1 cellular context compared by ENCODE assay signal in the genomic region with DNA sequence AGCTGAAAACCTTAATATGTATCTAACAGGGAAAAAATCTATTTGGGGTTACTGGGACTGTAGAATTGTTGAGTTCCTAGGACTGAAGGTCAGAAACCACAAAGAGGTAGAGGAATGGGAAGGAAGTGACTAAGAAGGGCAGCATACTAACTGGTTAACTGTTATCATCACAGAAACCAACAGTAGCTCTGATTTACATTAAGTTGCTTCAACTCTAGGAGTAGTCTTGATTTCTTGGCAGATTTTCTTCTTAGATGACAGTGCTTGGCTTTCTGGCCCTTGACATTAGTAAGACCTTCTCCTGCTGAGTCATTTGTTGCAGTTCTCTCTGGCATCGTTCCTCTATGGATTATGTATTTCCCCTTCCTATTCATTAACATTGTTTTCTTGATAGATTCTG.
TF ChIP-seq lines count a peak whose summit lies in the region.

No MANE protein-coding gene starts in this region.

TF ChIP-seq in K562, 482 proteins besides CTCF, POLR2A, EP300 and RAD21 (continued from another document and continues in another):
- TF ChIP-seq, protein P1, sequence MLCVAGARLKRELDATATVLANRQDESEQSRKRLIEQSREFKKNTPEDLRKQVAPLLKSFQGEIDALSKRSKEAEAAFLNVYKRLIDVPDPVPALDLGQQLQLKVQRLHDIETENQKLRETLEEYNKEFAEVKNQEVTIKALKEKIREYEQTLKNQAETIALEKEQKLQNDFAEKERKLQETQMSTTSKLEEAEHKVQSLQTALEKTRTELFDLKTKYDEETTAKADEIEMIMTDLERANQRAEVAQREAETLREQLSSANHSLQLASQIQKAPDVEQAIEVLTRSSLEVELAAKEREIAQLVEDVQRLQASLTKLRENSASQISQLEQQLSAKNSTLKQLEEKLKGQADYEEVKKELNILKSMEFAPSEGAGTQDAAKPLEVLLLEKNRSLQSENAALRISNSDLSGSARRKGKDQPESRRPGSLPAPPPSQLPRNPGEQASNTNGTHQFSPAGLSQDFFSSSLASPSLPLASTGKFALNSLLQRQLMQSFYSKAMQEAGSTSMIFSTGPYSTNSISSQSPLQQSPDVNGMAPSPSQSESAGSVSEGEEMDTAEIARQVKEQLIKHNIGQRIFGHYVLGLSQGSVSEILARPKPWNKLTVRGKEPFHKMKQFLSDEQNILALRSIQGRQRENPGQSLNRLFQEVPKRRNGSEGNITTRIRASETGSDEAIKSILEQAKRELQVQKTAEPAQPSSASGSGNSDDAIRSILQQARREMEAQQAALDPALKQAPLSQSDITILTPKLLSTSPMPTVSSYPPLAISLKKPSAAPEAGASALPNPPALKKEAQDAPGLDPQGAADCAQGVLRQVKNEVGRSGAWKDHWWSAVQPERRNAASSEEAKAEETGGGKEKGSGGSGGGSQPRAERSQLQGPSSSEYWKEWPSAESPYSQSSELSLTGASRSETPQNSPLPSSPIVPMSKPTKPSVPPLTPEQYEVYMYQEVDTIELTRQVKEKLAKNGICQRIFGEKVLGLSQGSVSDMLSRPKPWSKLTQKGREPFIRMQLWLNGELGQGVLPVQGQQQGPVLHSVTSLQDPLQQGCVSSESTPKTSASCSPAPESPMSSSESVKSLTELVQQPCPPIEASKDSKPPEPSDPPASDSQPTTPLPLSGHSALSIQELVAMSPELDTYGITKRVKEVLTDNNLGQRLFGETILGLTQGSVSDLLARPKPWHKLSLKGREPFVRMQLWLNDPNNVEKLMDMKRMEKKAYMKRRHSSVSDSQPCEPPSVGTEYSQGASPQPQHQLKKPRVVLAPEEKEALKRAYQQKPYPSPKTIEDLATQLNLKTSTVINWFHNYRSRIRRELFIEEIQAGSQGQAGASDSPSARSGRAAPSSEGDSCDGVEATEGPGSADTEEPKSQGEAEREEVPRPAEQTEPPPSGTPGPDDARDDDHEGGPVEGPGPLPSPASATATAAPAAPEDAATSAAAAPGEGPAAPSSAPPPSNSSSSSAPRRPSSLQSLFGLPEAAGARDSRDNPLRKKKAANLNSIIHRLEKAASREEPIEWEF (CRISPR knock-in tag; IDR thresholded peaks at IDR 0.05) = no peak
- TF ChIP-seq, protein P2, sequence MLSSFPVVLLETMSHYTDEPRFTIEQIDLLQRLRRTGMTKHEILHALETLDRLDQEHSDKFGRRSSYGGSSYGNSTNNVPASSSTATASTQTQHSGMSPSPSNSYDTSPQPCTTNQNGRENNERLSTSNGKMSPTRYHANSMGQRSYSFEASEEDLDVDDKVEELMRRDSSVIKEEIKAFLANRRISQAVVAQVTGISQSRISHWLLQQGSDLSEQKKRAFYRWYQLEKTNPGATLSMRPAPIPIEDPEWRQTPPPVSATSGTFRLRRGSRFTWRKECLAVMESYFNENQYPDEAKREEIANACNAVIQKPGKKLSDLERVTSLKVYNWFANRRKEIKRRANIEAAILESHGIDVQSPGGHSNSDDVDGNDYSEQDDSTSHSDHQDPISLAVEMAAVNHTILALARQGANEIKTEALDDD (IDR thresholded peaks at IDR 0.05) = peak; percentile 96
- TF ChIP-seq ZNF282 (CRISPR knock-in tag; IDR thresholded peaks at IDR 0.05) (no peak), HMG20A (CRISPR knock-in tag; conservative IDR thresholded peaks at IDR 0.05) (0 out of 2 replicates have a peak, but pooled peaks have one; percentile 40), PYGO2 (tag; IDR thresholded peaks at IDR 0.05) (no peak), ZBTB8A (IDR thresholded peaks at IDR 0.05; ENCODE audit: partially characterized antibody) (no peak), NFE2L1 (tag; IDR thresholded peaks at IDR 0.05; ENCODE audit: borderline replicate concordance, low read depth) (no peak), ETV6 (IDR thresholded peaks at IDR 0.05; ENCODE audit: borderline replicate concordance in 1 of 2, low read depth in 2 of 2, low read length in 1 of 2) (no peak), ETV6 (CRISPR knock-in tag; IDR thresholded peaks at IDR 0.05; ENCODE audit: borderline replicate concordance) (no peak), SMARCA5 (IDR thresholded peaks at IDR 0.05) (no peak), NCOA4 (IDR thresholded peaks at IDR 0.05; ENCODE audit: partially characterized antibody) (no peak), ZFP1 (CRISPR knock-in tag; IDR thresholded peaks at IDR 0.05) (no peak), TAF1 (IDR thresholded peaks at IDR 0.05; ENCODE audit: control insufficient read depth, extremely low read depth, insufficient read depth, low read length, severe bottlenecking) (no peak), CBFA2T3 (IDR thresholded peaks at IDR 0.05) (peak; percentile 75), NFATC3 (IDR thresholded peaks at IDR 0.05) (no peak), MAFF (IDR thresholded peaks at IDR 0.05; ENCODE audit: low read length) (peak; percentile 41; the same call in 1 of the 2 replicates), ZFP36 (IDR thresholded peaks at IDR 0.05; ENCODE audit: low read depth, low read length, partially characterized antibody) (no peak), MCM3 (IDR thresholded peaks at IDR 0.05) (no peak), TEAD4 (IDR thresholded peaks at IDR 0.05; ENCODE audit: low read length) (peak; percentile 48), TEAD4 (CRISPR knock-in tag; IDR thresholded peaks at IDR 0.05; ENCODE audit: borderline replicate concordance) (no peak), IRF2 (CRISPR knock-in tag; IDR thresholded peaks at IDR 0.05) (no peak), RBM17 (IDR thresholded peaks at IDR 0.05; ENCODE audit: borderline replicate concordance, low read depth, low read length) (no peak), PHB (CRISPR knock-in tag; IDR thresholded peaks at IDR 0.05) (no peak), L3MBTL2 (IDR thresholded peaks at IDR 0.05) (no peak), MIER1 (IDR thresholded peaks at IDR 0.05; ENCODE audit: low read depth) (no peak), HOXB6 (CRISPR knock-in tag; IDR thresholded peaks at IDR 0.05; ENCODE audit: borderline replicate concordance) (no peak), DPF2 (IDR thresholded peaks at IDR 0.05) (no peak), NCOA2 (IDR thresholded peaks at IDR 0.05; ENCODE audit: partially characterized antibody in 2 of 2) (no peak), RCOR1 (IDR thresholded peaks at IDR 0.05; ENCODE audit: borderline replicate concordance in 1 of 2, low read depth in 2 of 2, low read length in 2 of 2) (peak; percentile 91 to 98), ZNF707 (CRISPR knock-in tag; conservative IDR thresholded peaks at IDR 0.05) (no peak), HDGF (IDR thresholded peaks at IDR 0.05) (no peak)
- TF ChIP-seq, protein P3, sequence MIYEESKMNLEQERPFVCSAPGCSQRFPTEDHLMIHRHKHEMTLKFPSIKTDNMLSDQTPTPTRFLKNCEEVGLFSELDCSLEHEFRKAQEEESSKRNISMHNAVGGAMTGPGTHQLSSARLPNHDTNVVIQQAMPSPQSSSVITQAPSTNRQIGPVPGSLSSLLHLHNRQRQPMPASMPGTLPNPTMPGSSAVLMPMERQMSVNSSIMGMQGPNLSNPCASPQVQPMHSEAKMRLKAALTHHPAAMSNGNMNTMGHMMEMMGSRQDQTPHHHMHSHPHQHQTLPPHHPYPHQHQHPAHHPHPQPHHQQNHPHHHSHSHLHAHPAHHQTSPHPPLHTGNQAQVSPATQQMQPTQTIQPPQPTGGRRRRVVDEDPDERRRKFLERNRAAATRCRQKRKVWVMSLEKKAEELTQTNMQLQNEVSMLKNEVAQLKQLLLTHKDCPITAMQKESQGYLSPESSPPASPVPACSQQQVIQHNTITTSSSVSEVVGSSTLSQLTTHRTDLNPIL (CRISPR knock-in tag; IDR thresholded peaks at IDR 0.05) = no peak
- TF ChIP-seq, protein P4, sequence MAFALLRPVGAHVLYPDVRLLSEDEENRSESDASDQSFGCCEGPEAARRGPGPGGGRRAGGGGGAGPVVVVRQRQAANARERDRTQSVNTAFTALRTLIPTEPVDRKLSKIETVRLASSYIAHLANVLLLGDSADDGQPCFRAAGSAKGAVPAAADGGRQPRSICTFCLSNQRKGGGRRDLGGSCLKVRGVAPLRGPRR (CRISPR knock-in tag; IDR thresholded peaks at IDR 0.05) = no peak
- TF ChIP-seq, protein P5, sequence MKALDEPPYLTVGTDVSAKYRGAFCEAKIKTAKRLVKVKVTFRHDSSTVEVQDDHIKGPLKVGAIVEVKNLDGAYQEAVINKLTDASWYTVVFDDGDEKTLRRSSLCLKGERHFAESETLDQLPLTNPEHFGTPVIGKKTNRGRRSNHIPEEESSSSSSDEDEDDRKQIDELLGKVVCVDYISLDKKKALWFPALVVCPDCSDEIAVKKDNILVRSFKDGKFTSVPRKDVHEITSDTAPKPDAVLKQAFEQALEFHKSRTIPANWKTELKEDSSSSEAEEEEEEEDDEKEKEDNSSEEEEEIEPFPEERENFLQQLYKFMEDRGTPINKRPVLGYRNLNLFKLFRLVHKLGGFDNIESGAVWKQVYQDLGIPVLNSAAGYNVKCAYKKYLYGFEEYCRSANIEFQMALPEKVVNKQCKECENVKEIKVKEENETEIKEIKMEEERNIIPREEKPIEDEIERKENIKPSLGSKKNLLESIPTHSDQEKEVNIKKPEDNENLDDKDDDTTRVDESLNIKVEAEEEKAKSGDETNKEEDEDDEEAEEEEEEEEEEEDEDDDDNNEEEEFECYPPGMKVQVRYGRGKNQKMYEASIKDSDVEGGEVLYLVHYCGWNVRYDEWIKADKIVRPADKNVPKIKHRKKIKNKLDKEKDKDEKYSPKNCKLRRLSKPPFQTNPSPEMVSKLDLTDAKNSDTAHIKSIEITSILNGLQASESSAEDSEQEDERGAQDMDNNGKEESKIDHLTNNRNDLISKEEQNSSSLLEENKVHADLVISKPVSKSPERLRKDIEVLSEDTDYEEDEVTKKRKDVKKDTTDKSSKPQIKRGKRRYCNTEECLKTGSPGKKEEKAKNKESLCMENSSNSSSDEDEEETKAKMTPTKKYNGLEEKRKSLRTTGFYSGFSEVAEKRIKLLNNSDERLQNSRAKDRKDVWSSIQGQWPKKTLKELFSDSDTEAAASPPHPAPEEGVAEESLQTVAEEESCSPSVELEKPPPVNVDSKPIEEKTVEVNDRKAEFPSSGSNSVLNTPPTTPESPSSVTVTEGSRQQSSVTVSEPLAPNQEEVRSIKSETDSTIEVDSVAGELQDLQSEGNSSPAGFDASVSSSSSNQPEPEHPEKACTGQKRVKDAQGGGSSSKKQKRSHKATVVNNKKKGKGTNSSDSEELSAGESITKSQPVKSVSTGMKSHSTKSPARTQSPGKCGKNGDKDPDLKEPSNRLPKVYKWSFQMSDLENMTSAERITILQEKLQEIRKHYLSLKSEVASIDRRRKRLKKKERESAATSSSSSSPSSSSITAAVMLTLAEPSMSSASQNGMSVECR (CRISPR knock-in tag; IDR thresholded peaks at IDR 0.05) = no peak
- TF ChIP-seq, protein P6, sequence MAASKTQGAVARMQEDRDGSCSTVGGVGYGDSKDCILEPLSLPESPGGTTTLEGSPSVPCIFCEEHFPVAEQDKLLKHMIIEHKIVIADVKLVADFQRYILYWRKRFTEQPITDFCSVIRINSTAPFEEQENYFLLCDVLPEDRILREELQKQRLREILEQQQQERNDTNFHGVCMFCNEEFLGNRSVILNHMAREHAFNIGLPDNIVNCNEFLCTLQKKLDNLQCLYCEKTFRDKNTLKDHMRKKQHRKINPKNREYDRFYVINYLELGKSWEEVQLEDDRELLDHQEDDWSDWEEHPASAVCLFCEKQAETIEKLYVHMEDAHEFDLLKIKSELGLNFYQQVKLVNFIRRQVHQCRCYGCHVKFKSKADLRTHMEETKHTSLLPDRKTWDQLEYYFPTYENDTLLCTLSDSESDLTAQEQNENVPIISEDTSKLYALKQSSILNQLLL (CRISPR knock-in tag; IDR thresholded peaks at IDR 0.05; ENCODE audit: borderline replicate concordance) = no peak
- TF ChIP-seq, protein P7, sequence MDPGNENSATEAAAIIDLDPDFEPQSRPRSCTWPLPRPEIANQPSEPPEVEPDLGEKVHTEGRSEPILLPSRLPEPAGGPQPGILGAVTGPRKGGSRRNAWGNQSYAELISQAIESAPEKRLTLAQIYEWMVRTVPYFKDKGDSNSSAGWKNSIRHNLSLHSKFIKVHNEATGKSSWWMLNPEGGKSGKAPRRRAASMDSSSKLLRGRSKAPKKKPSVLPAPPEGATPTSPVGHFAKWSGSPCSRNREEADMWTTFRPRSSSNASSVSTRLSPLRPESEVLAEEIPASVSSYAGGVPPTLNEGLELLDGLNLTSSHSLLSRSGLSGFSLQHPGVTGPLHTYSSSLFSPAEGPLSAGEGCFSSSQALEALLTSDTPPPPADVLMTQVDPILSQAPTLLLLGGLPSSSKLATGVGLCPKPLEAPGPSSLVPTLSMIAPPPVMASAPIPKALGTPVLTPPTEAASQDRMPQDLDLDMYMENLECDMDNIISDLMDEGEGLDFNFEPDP (CRISPR knock-in tag; IDR thresholded peaks at IDR 0.05) = no peak
- TF ChIP-seq, protein P8, sequence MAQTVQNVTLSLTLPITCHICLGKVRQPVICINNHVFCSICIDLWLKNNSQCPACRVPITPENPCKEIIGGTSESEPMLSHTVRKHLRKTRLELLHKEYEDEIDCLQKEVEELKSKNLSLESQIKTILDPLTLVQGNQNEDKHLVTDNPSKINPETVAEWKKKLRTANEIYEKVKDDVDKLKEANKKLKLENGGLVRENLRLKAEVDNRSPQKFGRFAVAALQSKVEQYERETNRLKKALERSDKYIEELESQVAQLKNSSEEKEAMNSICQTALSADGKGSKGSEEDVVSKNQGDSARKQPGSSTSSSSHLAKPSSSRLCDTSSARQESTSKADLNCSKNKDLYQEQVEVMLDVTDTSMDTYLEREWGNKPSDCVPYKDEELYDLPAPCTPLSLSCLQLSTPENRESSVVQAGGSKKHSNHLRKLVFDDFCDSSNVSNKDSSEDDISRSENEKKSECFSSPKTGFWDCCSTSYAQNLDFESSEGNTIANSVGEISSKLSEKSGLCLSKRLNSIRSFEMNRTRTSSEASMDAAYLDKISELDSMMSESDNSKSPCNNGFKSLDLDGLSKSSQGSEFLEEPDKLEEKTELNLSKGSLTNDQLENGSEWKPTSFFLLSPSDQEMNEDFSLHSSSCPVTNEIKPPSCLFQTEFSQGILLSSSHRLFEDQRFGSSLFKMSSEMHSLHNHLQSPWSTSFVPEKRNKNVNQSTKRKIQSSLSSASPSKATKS (CRISPR knock-in tag; IDR thresholded peaks at IDR 0.05) = no peak
- TF ChIP-seq, protein P9, sequence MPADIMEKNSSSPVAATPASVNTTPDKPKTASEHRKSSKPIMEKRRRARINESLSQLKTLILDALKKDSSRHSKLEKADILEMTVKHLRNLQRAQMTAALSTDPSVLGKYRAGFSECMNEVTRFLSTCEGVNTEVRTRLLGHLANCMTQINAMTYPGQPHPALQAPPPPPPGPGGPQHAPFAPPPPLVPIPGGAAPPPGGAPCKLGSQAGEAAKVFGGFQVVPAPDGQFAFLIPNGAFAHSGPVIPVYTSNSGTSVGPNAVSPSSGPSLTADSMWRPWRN (IDR thresholded peaks at IDR 0.05; ENCODE audit: low read depth) = 0 out of 2 replicates have a peak, but pooled peaks have one; percentile 38
- TF ChIP-seq, protein P10, sequence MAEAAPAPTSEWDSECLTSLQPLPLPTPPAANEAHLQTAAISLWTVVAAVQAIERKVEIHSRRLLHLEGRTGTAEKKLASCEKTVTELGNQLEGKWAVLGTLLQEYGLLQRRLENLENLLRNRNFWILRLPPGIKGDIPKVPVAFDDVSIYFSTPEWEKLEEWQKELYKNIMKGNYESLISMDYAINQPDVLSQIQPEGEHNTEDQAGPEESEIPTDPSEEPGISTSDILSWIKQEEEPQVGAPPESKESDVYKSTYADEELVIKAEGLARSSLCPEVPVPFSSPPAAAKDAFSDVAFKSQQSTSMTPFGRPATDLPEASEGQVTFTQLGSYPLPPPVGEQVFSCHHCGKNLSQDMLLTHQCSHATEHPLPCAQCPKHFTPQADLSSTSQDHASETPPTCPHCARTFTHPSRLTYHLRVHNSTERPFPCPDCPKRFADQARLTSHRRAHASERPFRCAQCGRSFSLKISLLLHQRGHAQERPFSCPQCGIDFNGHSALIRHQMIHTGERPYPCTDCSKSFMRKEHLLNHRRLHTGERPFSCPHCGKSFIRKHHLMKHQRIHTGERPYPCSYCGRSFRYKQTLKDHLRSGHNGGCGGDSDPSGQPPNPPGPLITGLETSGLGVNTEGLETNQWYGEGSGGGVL (CRISPR knock-in tag; IDR thresholded peaks at IDR 0.05) = no peak
